Comparison of ENCODE assay signal across 25 cellular contexts in genomic region chr1:96425382-96426129, GRCh38.
DNase-seq lines count a peak whose midpoint lies in the region; ATAC-seq and TF ChIP-seq lines count a peak whose summit lies in the region.
"Had no signal": no experiment of that assay in that cellular context is flagged by ENCODE, and none has a peak within 500 bp of the region (broad histone marks: within the 10 kb centered on the region; RNA-seq: fewer than 3 reads in every experiment).

No MANE protein-coding gene starts in this region.

- no peak for TF ChIP-seq CTCF in GM23338 (conservative IDR thresholded peaks at IDR 0.05; ENCODE audit: low read depth in 2 of 2)
- no peak for TF ChIP-seq CTCF in neural crest cell (conservative IDR thresholded peaks at IDR 0.05)
- no peak for TF ChIP-seq CTCF in body of pancreas (IDR thresholded peaks at IDR 0.05)

- H3K27me3 ChIP-seq in GM23338 (ENCODE audit: insufficient read depth) = no peaks in the 10 kb centered on the region
- no peaks in the 10 kb centered on the region for H3K27me3 ChIP-seq in adipocyte (replicated peaks; ENCODE audit: control insufficient read depth, insufficient read depth, low read length)
- no peaks in the 10 kb centered on the region for H3K27me3 ChIP-seq in body of pancreas
- H3K27me3 ChIP-seq: BLaER1 treated with 17β-estradiol and CSF1 and Interleukin-3, amounts not matched to agents 10 nM and 100 nM had no signal

- H2AFZ ChIP-seq in GM23338 = 0 out of 2 replicates have a peak overlapping the region, but pooled peaks have one; percentile 24

- no peaks in the 10 kb centered on the region for H3K79me2 ChIP-seq in GM23338 (replicated peaks; ENCODE audit: insufficient read depth)

- no peaks in the 10 kb centered on the region for H3K9me3 Mint-ChIP-seq in GM23338
- no peaks in the 10 kb centered on the region for H3K9me3 Mint-ChIP-seq in neural crest cell
- H3K9me3 Mint-ChIP-seq: CD4-positive, alpha-beta T cell; H9 had no signal

- H3F3A ChIP-seq in GM23338 (replicated peaks; ENCODE audit: low read depth) = no peaks in the 10 kb centered on the region

- H3K4me3 ChIP-seq in GM23338 = no peak overlapping the region
- H3K4me3 ChIP-seq in adipocyte (ENCODE audit: low read length) = no peak overlapping the region
- no peak overlapping the region for H3K4me3 ChIP-seq in body of pancreas
- H3K4me3 ChIP-seq: BLaER1 treated with 17β-estradiol and CSF1 and Interleukin-3, amounts not matched to agents 10 nM and 100 nM had no signal

- ATAC-seq in GM23338 = no peak
- peak; percentile 98 for ATAC-seq in left lobe of liver
- no peak for ATAC-seq in body of pancreas
- ATAC-seq: Panc1 had no signal

- H3K27ac Mint-ChIP-seq in GM23338 (no peak overlapping the region), neural crest cell (ENCODE audit: unreplicated experiment) (peak overlapping the region; percentile 13)
- H3K27ac Mint-ChIP-seq: CD4-positive, alpha-beta T cell had no signal

- H3K9me2 ChIP-seq in GM23338 (ENCODE audit: insufficient read depth) = no peaks in the 10 kb centered on the region

- H3K4me2 ChIP-seq in GM23338 = no peak overlapping the region
- H3K4me2 ChIP-seq: BLaER1 treated with 17β-estradiol and CSF1 and Interleukin-3, amounts not matched to agents 10 nM and 100 nM had no signal

- 45 to 49% methylated on average over 5 of the region's 5 CpGs for WGBS in body of pancreas, 2 donors

- H3K4me1 Mint-ChIP-seq in GM23338 = peaks cover 26% of the 10 kb centered on the region; the same call in 2 of the 3 replicates
- H3K4me1 Mint-ChIP-seq in neural crest cell = peaks cover 4% of the 10 kb centered on the region

- H3K4me1 ChIP-seq in GM23338 (ENCODE audit: insufficient read depth) (peaks cover 18% of the 10 kb centered on the region; the same call in 1 of the 2 replicates), adipocyte (ENCODE audit: control insufficient read depth, insufficient read depth, low read length) (peaks cover 20% of the 10 kb centered on the region), body of pancreas (no peaks in the 10 kb centered on the region)
- H3K4me1 ChIP-seq: BLaER1 treated with 17β-estradiol and CSF1 and Interleukin-3, amounts not matched to agents 10 nM and 100 nM had no signal

- no peak overlapping the region for H3K9ac ChIP-seq in adipocyte (ENCODE audit: low read length)
- H3K9ac ChIP-seq: BLaER1 treated with 17β-estradiol and CSF1 and Interleukin-3, amounts not matched to agents 10 nM and 100 nM had no signal

- H3K27ac ChIP-seq in GM23338 (ENCODE audit: low read depth) (no peak overlapping the region), body of pancreas (no peak overlapping the region)
- H3K27ac ChIP-seq: BLaER1 treated with 17β-estradiol and CSF1 and Interleukin-3, amounts not matched to agents 10 nM and 100 nM; RWPE1 had no signal

- H3K9me3 ChIP-seq in adipocyte (ENCODE audit: control insufficient read depth, low read length) = peaks cover 4% of the 10 kb centered on the region
- H3K9me3 ChIP-seq in body of pancreas = no peaks in the 10 kb centered on the region
- H3K9me3 ChIP-seq: BLaER1 treated with 17β-estradiol and CSF1 and Interleukin-3, amounts not matched to agents 10 nM and 100 nM had no signal

- no peak for TF ChIP-seq POLR2A in body of pancreas (IDR thresholded peaks at IDR 0.05)

- H3K36me3 ChIP-seq in GM23338 (ENCODE audit: insufficient read depth) = no peaks in the 10 kb centered on the region
- no peaks in the 10 kb centered on the region for H3K36me3 ChIP-seq in adipocyte (ENCODE audit: control insufficient read depth, insufficient read depth, low read length, severe bottlenecking)
- no peaks in the 10 kb centered on the region for H3K36me3 ChIP-seq in body of pancreas (replicated peaks in 1 of 2; ENCODE audit: insufficient read depth in 1 of 2, low read depth in 2 of 2)
- H3K36me3 ChIP-seq: BLaER1 treated with 17β-estradiol and CSF1 and Interleukin-3, amounts not matched to agents 10 nM and 100 nM had no signal

- H3K4me3 Mint-ChIP-seq in GM23338 (no peak overlapping the region), neural crest cell (no peak overlapping the region)
- H3K4me3 Mint-ChIP-seq: CD4-positive, alpha-beta T cell; H9 had no signal

- intact Hi-C loops in body of pancreas (cut with DNase I) = no loop called here

- H4K20me1 ChIP-seq in GM23338 (replicated peaks; ENCODE audit: insufficient read depth) = no peaks in the 10 kb centered on the region
- H4K20me1 ChIP-seq: BLaER1 treated with 17β-estradiol and CSF1 and Interleukin-3, amounts not matched to agents 10 nM and 100 nM had no signal

- no peak for DNase-seq in GM23338 (ENCODE audit: low spot score)
- peak; percentile 4 for DNase-seq in adipocyte (ENCODE audit: low read depth)
- peak; percentile 77 for DNase-seq in left lobe of liver (ENCODE audit: low spot score)
- no peak for DNase-seq in neural crest cell (ENCODE audit: low read depth, low spot score)
- no peak for DNase-seq in cerebellar nuclear complex (lab: John Stamatoyannopoulos, UW)
- DNase-seq in islet precursor cell = no peak
- DNase-seq in NCI-H2029 treated with DMSO at 0.1 percent for 48 hours (lab: John Stamatoyannopoulos, UW) = no peak
- no peak for DNase-seq in body of pancreas
- DNase-seq: AML-193; CD4-positive, alpha-beta T cell; H9; KG1; MM.1S; NCI-H1048; NCI-H1417; NCI-H1694 treated with DMSO at 0.1 percent for 48 hours; NCI-H2081 treated with DMSO at 0.1 percent for 48 hours; NCI-H2171; NCI-H226; NCI-H510A; NCI-H69; SHP77 had no signal

- H3K27me3 Mint-ChIP-seq in GM23338 (ENCODE audit: insufficient read depth, low read depth, poor library complexity) = peaks cover 1% of the 10 kb centered on the region
- H3K27me3 Mint-ChIP-seq in neural crest cell (ENCODE audit: low read depth) = no peaks in the 10 kb centered on the region
- H3K27me3 Mint-ChIP-seq: CD4-positive, alpha-beta T cell had no signal

- no peaks in the 10 kb centered on the region for H3K36me3 Mint-ChIP-seq in GM23338 (ENCODE audit: low read depth)
- no peaks in the 10 kb centered on the region for H3K36me3 Mint-ChIP-seq in neural crest cell (ENCODE audit: low read depth)

TF ChIP-seq in GM23338, 12 proteins besides CTCF, POLR2A, EP300 and RAD21:
- TF ChIP-seq EZH2phosphoT487 (IDR thresholded peaks at IDR 0.05; ENCODE audit: unreplicated experiment) = no peak
- no peak for TF ChIP-seq CREB1 (CRISPR knock-in tag; IDR thresholded peaks at IDR 0.05; ENCODE audit: low read depth)
- no peak for TF ChIP-seq ZNF331 (CRISPR knock-in tag; IDR thresholded peaks at IDR 0.05; ENCODE audit: low read depth)
- TF ChIP-seq POLR2AphosphoS5 (IDR thresholded peaks at IDR 0.05; ENCODE audit: low read depth) = no peak
- no peak for TF ChIP-seq EZH2 (IDR thresholded peaks at IDR 0.05; ENCODE audit: low read depth, unreplicated experiment)
- no peak for TF ChIP-seq NANOG (IDR thresholded peaks at IDR 0.05; ENCODE audit: borderline replicate concordance)
- no peak for TF ChIP-seq ZNF114 (CRISPR knock-in tag; IDR thresholded peaks at IDR 0.05)
- TF ChIP-seq ETS1 (IDR thresholded peaks at IDR 0.05) = no peak
- TF ChIP-seq, protein P1, sequence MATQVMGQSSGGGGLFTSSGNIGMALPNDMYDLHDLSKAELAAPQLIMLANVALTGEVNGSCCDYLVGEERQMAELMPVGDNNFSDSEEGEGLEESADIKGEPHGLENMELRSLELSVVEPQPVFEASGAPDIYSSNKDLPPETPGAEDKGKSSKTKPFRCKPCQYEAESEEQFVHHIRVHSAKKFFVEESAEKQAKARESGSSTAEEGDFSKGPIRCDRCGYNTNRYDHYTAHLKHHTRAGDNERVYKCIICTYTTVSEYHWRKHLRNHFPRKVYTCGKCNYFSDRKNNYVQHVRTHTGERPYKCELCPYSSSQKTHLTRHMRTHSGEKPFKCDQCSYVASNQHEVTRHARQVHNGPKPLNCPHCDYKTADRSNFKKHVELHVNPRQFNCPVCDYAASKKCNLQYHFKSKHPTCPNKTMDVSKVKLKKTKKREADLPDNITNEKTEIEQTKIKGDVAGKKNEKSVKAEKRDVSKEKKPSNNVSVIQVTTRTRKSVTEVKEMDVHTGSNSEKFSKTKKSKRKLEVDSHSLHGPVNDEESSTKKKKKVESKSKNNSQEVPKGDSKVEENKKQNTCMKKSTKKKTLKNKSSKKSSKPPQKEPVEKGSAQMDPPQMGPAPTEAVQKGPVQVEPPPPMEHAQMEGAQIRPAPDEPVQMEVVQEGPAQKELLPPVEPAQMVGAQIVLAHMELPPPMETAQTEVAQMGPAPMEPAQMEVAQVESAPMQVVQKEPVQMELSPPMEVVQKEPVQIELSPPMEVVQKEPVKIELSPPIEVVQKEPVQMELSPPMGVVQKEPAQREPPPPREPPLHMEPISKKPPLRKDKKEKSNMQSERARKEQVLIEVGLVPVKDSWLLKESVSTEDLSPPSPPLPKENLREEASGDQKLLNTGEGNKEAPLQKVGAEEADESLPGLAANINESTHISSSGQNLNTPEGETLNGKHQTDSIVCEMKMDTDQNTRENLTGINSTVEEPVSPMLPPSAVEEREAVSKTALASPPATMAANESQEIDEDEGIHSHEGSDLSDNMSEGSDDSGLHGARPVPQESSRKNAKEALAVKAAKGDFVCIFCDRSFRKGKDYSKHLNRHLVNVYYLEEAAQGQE (IDR thresholded peaks at IDR 0.05; ENCODE audit: unreplicated experiment) = no peak
- no peak for TF ChIP-seq JUNB (IDR thresholded peaks at IDR 0.05; ENCODE audit: unreplicated experiment)

Comparison
In these comparisons a context has a peak if more than half of its experiments do, and no peak if none do; other contexts are left out.
1. DNase-seq: peak in adipocyte (single experiment) and left lobe of liver (single experiment); none in GM23338 (single experiment), neural crest cell (single experiment), cerebellar nuclear complex (0 of 2), islet precursor cell (single experiment), NCI-H2029 treated with DMSO at 0.1 percent for 48 hours (single experiment) and body of pancreas (0 of 4).